ENCODE assay signal across 16 cellular contexts in genomic region chr14:62304172-62304571, GRCh38.
DNase-seq lines count a peak whose midpoint lies in the region; ATAC-seq lines count a peak whose summit lies in the region.
"Had no signal": no experiment of that assay in that cellular context is flagged by ENCODE, and none has a peak within 500 bp of the region (broad histone marks: within the 10 kb centered on the region; RNA-seq: fewer than 3 reads in every experiment).

No MANE protein-coding gene starts in this region.

- DNase-seq in COLO829 (ENCODE audit: low spot score) (peak; percentile 45), NCI-H2029 (lab: John Stamatoyannopoulos, UW) (peak; percentile 4), SK-MEL-5 (ENCODE audit: low read depth, low spot score) (peak; percentile 66), mucosa of gallbladder (ENCODE audit: low spot score) (peak; percentile 42), SIG-M5 (lab: John Stamatoyannopoulos, UW) (no peak)
- DNase-seq in stimulated activated CD8-positive, alpha-beta memory T cell treated with anti-CD3 and anti-CD28 coated beads, Interleukin-4, amount 100 ng/mL, for 48 hours: no peak
- DNase-seq in stimulated activated naive CD8-positive, alpha-beta T cell treated with anti-CD3 and anti-CD28 coated beads, Interleukin-15, Interleukin-2, amounts not matched to agents 100 U/mL and 50 U/mL, for 24 hours: no peak
- DNase-seq: AML-193, DMS79 treated with DMSO at 0.1 percent for 48 hours, GM23248, NCI-H1694 treated with DMSO at 0.1 percent for 48 hours, NCI-H446, SHP77 had no signal

- in situ Hi-C loops in SK-MEL-5 (cut with HindIII; ENCODE audit: low pct_unique_long_range_greater_than_20kb, low sequenced_read_pairs): no loop called here

- ATAC-seq in GM21576 (IDR thresholded peaks at IDR 0.05; ENCODE audit: unreplicated experiment): no peak
- ATAC-seq in stimulated activated naive CD8-positive, alpha-beta T cell treated with anti-CD3 and anti-CD28 coated beads, Interleukin-15, Interleukin-2, amounts not matched to agents 100 U/mL and 50 U/mL, for 24 hours: no peak
- ATAC-seq: HCT116, K562 had no signal

Comparison
In these comparisons a context has a peak if more than half of its experiments do, and no peak if none do; other contexts are left out.
1. DNase-seq: peak in COLO829 (single experiment), NCI-H2029 (single experiment), SK-MEL-5 (single experiment) and mucosa of gallbladder (single experiment); none in stimulated activated CD8-positive, alpha-beta memory T cell treated with anti-CD3 and anti-CD28 coated beads, Interleukin-4, amount 100 ng/mL, for 48 hours (single experiment), SIG-M5 (single experiment) and stimulated activated naive CD8-positive, alpha-beta T cell treated with anti-CD3 and anti-CD28 coated beads, Interleukin-15, Interleukin-2, amounts not matched to agents 100 U/mL and 50 U/mL, for 24 hours (single experiment).